ENCODE assay signal across 12 cellular contexts in genomic region chr17:4735825-4736651, GRCh38. TPM values are rescaled to one million over a fixed set of nuclear protein-coding genes. Genes with fewer than 3 reads are reported as not detected.
DNase-seq lines count a peak whose midpoint lies in the region; ATAC-seq and TF ChIP-seq lines count a peak whose summit lies in the region.
"Had no signal": no experiment of that assay in that cellular context is flagged by ENCODE, and none has a peak within 500 bp of the region (broad histone marks: within the 10 kb centered on the region; RNA-seq: fewer than 3 reads in every experiment).

No MANE protein-coding gene starts in this region.

- H3K4me1 ChIP-seq in GM23248 (ENCODE audit: insufficient read depth), result peaks cover 5% of the 10 kb centered on the region; the same call in 1 of the 2 replicates
- H3K4me1 ChIP-seq in Peyer's patch, result peaks cover 0 to 15% (median 10%) of the 10 kb centered on the region in 4 donors

- POLR2A ChIA-PET in RWPE1 (lab: Yijun Ruan, JAX; ENCODE audit: low non-redundant PET), result no interaction called here

- intact Hi-C loops in sciatic nerve (cut with DNase I), result loop anchor here (10.0 kb wide), 1 partner anchor 149 kb away; no protein-coding TSS in a partner anchor

- no peak overlapping the region for H3K4me2 ChIP-seq in GM23248 (ENCODE audit: unreplicated experiment)
- H3K4me2 ChIP-seq: GM23338 had no signal

- no peak overlapping the region for H3K27ac ChIP-seq in GM23248
- H3K27ac ChIP-seq in Peyer's patch, result peak overlapping the region in 3 of 4 donors; percentile 3 to 29 (median 17)
- no peak overlapping the region for H3K27ac ChIP-seq in RWPE1

- H2AFZ ChIP-seq in GM23248, result no peak overlapping the region
- H2AFZ ChIP-seq: GM23338 had no signal

- H3K27me3 ChIP-seq in GM23248 (replicated peaks; ENCODE audit: insufficient read depth) (peaks cover 6% of the 10 kb centered on the region; the same call in 1 of the 2 replicates), Peyer's patch (no peaks in the 10 kb centered on the region)

- in situ Hi-C loops in GM23248 (cut with MboI), result no loop called here

- H3K9ac ChIP-seq in GM23248, result no peak overlapping the region

- H3K9me2 ChIP-seq in GM23248 (ENCODE audit: insufficient read depth), result no peaks in the 10 kb centered on the region

- ATAC-seq in sciatic nerve, result peak; percentile 2
- no peak for ATAC-seq in GM21390 (IDR thresholded peaks at IDR 0.05; ENCODE audit: unreplicated experiment)
- ATAC-seq in GM19328 (IDR thresholded peaks at IDR 0.05; ENCODE audit: unreplicated experiment), result no peak
- no peak for ATAC-seq in HG03565 (IDR thresholded peaks at IDR 0.05; ENCODE audit: unreplicated experiment)
- ATAC-seq: GM23338 had no signal

- TF ChIP-seq CTCF in Peyer's patch (IDR thresholded peaks at IDR 0.05), result no peak
- no peak for TF ChIP-seq CTCF in fibroblast of villous mesenchyme (IDR thresholded peaks at IDR 0.05; ENCODE audit: insufficient read depth, low read depth, low read length)
- TF ChIP-seq CTCF in RWPE1 (conservative IDR thresholded peaks at IDR 0.05; ENCODE audit: low read depth), result no peak

- H3K36me3 ChIP-seq in GM23248 (ENCODE audit: low read depth) (no peaks in the 10 kb centered on the region), Peyer's patch (peaks cover 0 to 9% (median 0%) of the 10 kb centered on the region in 3 donors)

- CTCF ChIA-PET in RWPE1 (lab: Yijun Ruan, JAX), result interaction anchor here (0.6 to 1.4 kb wide), 4 partner anchors 27 to 144 kb away, joined by 3 to 5 read pairs (median 4); no protein-coding TSS in a partner anchor

- H4K20me1 ChIP-seq in GM23248 (ENCODE audit: insufficient read depth), result no peaks in the 10 kb centered on the region

- H3K4me3 ChIP-seq in GM23248 (no peak overlapping the region), Peyer's patch (no peak overlapping the region), fibroblast of villous mesenchyme (ENCODE audit: low read depth, low read length) (no peak overlapping the region)
- H3K4me3 ChIP-seq: GM23338 had no signal

- H3K9me3 ChIP-seq in GM23248 (ENCODE audit: low read depth) (no peaks in the 10 kb centered on the region), Peyer's patch (no peaks in the 10 kb centered on the region)

- 0 out of 2 replicates have a peak, but pooled peaks cover 5% of the 10 kb centered on the region for H3K79me2 ChIP-seq in GM23248 (ENCODE audit: insufficient read depth)

- DNase-seq in GM23248, result peak; percentile 18
- DNase-seq in Peyer's patch, result no peak
- DNase-seq in fibroblast of villous mesenchyme (ENCODE audit: low read depth), result peak; percentile 5
- no peak for DNase-seq in sciatic nerve (ENCODE audit: low spot score)
- DNase-seq in RWPE1 (ENCODE audit: low spot score), result no peak
- DNase-seq: foreskin melanocyte had no signal

- 54 to 61% methylated on average over 11 of the region's 11 CpGs for WGBS in GM23248 (ENCODE audit: low coverage in 1 of 2, low lambda C conversion rate in 2 of 2, missing lambda C conversion rate in 2 of 2), 2 experiments

- no peak for TF ChIP-seq POLR2A in Peyer's patch (IDR thresholded peaks at IDR 0.05)

- H3F3A ChIP-seq in GM23248 (ENCODE audit: insufficient read depth), result no peaks in the 10 kb centered on the region

RNA-seq across cellular contexts. Expression of gene ZMYND15, which starts 3.6 kb away (rescaled TPM):
- 0.32 and 0.89 TPM in 2 replicates for total RNA-seq in GM23248 (2014; rRNA removed; shearing (Covaris generic))
- polyA plus RNA-seq in GM23248 (2016; fragmentation: Nextera tagmentation; extraction: Ambion mirVana), result 0.16 TPM in 1 of 2 replicates, not detected in the other
- 1 to 10 TPM in 3 of 4 donors, not detected in 1; 2.1 to 5.6 (median 4.0) TPM for total RNA-seq in Peyer's patch
- total RNA-seq in fibroblast of villous mesenchyme, result not detected in 2 replicates
- 3.3 TPM for total RNA-seq in sciatic nerve
- total RNA-seq: activated CD8-positive, alpha-beta memory T cell treated with anti-CD3 and anti-CD28 coated beads for 36 hours had no signal
- polyA plus RNA-seq: CD8-positive, alpha-beta memory T cell had no signal

RNA-seq across cellular contexts. Expression of gene CXCL16, which starts 3.7 kb away (rescaled TPM):
- 1.6 and 2.5 TPM in 2 replicates for total RNA-seq in GM23248 (2014; rRNA removed; shearing (Covaris generic))
- polyA plus RNA-seq in GM23248 (2016; fragmentation: Nextera tagmentation; extraction: Ambion mirVana), result 4.1 TPM in 2 replicates
- total RNA-seq in Peyer's patch (10 to 100 TPM; 24.8 to 33.1 (median 28.0) TPM), fibroblast of villous mesenchyme (0.64 and 0.86 TPM in 2 replicates), sciatic nerve (30.3 TPM)

RNA-seq across cellular contexts. Expression of gene MED11, which starts 4.8 kb away (rescaled TPM):
- 14.4 and 16.9 TPM in 2 replicates for total RNA-seq in GM23248 (2014; rRNA removed; shearing (Covaris generic))
- polyA plus RNA-seq in GM23248 (2016; fragmentation: Nextera tagmentation; extraction: Ambion mirVana), result 26.9 and 27.4 TPM in 2 replicates
- total RNA-seq in Peyer's patch (10 to 100 TPM; 32.1 to 44.6 (median 41.8) TPM), fibroblast of villous mesenchyme (9.9 and 11.0 TPM in 2 replicates), sciatic nerve (14.3 TPM)

RNA-seq across cellular contexts. Expression of gene ARRB2, which starts 25.6 kb away (rescaled TPM):
- 4.1 and 4.8 TPM in 2 replicates for total RNA-seq in GM23248 (2014; rRNA removed; shearing (Covaris generic))
- polyA plus RNA-seq in GM23248 (2016; fragmentation: Nextera tagmentation; extraction: Ambion mirVana), result 3.7 and 3.9 TPM in 2 replicates
- total RNA-seq in Peyer's patch (100 to 1,000 TPM in 1 of 4 donors, 10 to 100 TPM in 3; 59.2 to 163 (median 73.8) TPM), fibroblast of villous mesenchyme (3.5 TPM in 2 replicates), sciatic nerve (107 TPM)

RNA-seq across cellular contexts. Expression of gene PELP1, which starts 32.1 kb away (rescaled TPM):
- 18.8 and 25.6 TPM in 2 replicates for total RNA-seq in GM23248 (2014; rRNA removed; shearing (Covaris generic))
- polyA plus RNA-seq in GM23248 (2016; fragmentation: Nextera tagmentation; extraction: Ambion mirVana), result 10.4 and 13.6 TPM in 2 replicates
- total RNA-seq in Peyer's patch (10 to 100 TPM; 21.2 to 34.9 (median 31.4) TPM), fibroblast of villous mesenchyme (17.7 and 19.6 TPM in 2 replicates), sciatic nerve (40.9 TPM)

Comparison
In these comparisons a context has a peak if more than half of its experiments do, and no peak if none do; other contexts are left out.
1. DNase-seq: peak in GM23248 (single experiment) and fibroblast of villous mesenchyme (single experiment); none in Peyer's patch (0 of 3), sciatic nerve (single experiment) and RWPE1 (single experiment).
2. H3K27ac ChIP-seq: peak in Peyer's patch (3 of 4); none in GM23248 (single experiment) and RWPE1 (single experiment).